Comparison of ENCODE assay signal across 31 cellular contexts in genomic region chr7:3994764-3995163, GRCh38.
"Had no signal": no experiment of that assay in that cellular context is flagged by ENCODE, and none has a peak within 500 bp of the region (broad histone marks: within the 10 kb centered on the region; RNA-seq: fewer than 3 reads in every experiment).

No MANE protein-coding gene starts in this region.

- H3K27ac Mint-ChIP-seq: activated B cell treated with CpG ODN at 0.5 μM for 24 hours; activated CD4-positive, alpha-beta memory T cell treated with anti-CD3 and anti-CD28 coated beads for 36 hours; activated CD4-positive, alpha-beta T cell treated with anti-CD3 and anti-CD28 coated beads, Interleukin-2, amount 10 ng/mL, durations not matched to agents 7 days and 5 days; activated CD8-positive, alpha-beta T cell treated with anti-CD3 and anti-CD28 coated beads for 36 hours; activated naive CD4-positive, alpha-beta T cell treated with anti-CD3 and anti-CD28 coated beads for 36 hours; activated naive CD4-positive, alpha-beta T cell treated with anti-CD3 and anti-CD28 coated beads, Interleukin-2, amount 50 U/mL, for 72 hours; activated naive CD8-positive, alpha-beta T cell treated with anti-CD3 and anti-CD28 coated beads for 36 hours; activated T-cell treated with anti-CD3 and anti-CD28 coated beads, Interleukin-2, amount 50 U/mL, for 72 hours; activated T-helper 1 cell treated with anti-CD3 and anti-CD28 coated beads, Interleukin-12 subunit alpha, Interleukin-12 subunit beta, Interleukin-2, Interleukin-4 antibody, amounts not matched to agents 30 ng/mL and 10 ng/mL and 1 ng/mL, durations not matched to agents 14 hours and 24 hours and 36 hours; activated T-helper 17 cell treated with anti-CD3 and anti-CD28 coated beads, Interleukin-2, amount 50 U/mL, for 72 hours; T-cell; T-helper 17 cell had no signal

- H3K27me3 ChIP-seq: body of pancreas, brain microvascular endothelial cell, breast epithelium had no signal

- H3K4me1 Mint-ChIP-seq: activated B cell treated with CpG ODN at 0.5 μM for 24 hours; activated CD4-positive, alpha-beta T cell treated with anti-CD3 and anti-CD28 coated beads, Interleukin-2, amount 10 ng/mL, durations not matched to agents 7 days and 5 days; activated naive CD8-positive, alpha-beta T cell treated with anti-CD3 and anti-CD28 coated beads for 36 hours; activated T-helper 17 cell treated with anti-CD3 and anti-CD28 coated beads, Interleukin-2, amount 50 U/mL, for 72 hours; T-cell had no signal

- H3K9me3 Mint-ChIP-seq: activated B cell treated with CpG ODN at 0.5 μM for 24 hours; activated CD4-positive, alpha-beta memory T cell treated with anti-CD3 and anti-CD28 coated beads for 36 hours; activated CD4-positive, alpha-beta T cell treated with anti-CD3 and anti-CD28 coated beads, Interleukin-2, amount 10 ng/mL, durations not matched to agents 7 days and 5 days; activated CD8-positive, alpha-beta T cell treated with anti-CD3 and anti-CD28 coated beads for 36 hours; activated naive CD4-positive, alpha-beta T cell treated with anti-CD3 and anti-CD28 coated beads for 36 hours; activated naive CD4-positive, alpha-beta T cell treated with anti-CD3 and anti-CD28 coated beads, Interleukin-2, amount 50 U/mL, for 72 hours; activated naive CD8-positive, alpha-beta T cell treated with anti-CD3 and anti-CD28 coated beads for 36 hours; activated T-cell treated with anti-CD3 and anti-CD28 coated beads, Interleukin-2, amount 50 U/mL, for 4 hours; activated T-cell treated with anti-CD3 and anti-CD28 coated beads, Interleukin-2, amount 50 U/mL, for 72 hours; activated T-helper 1 cell treated with anti-CD3 and anti-CD28 coated beads, Interleukin-12 subunit alpha, Interleukin-12 subunit beta, Interleukin-2, Interleukin-4 antibody, amounts not matched to agents 30 ng/mL and 10 ng/mL and 1 ng/mL, durations not matched to agents 14 hours and 24 hours and 36 hours; activated T-helper 17 cell treated with anti-CD3 and anti-CD28 coated beads, Interleukin-2, amount 50 U/mL, for 72 hours; T-cell had no signal

- H3K4me1 ChIP-seq: adrenal gland, body of pancreas, breast epithelium had no signal

- H3K27ac ChIP-seq: adrenal gland, body of pancreas, brain microvascular endothelial cell, breast epithelium, VCaP had no signal

- H3K36me3 Mint-ChIP-seq: activated CD4-positive, alpha-beta memory T cell treated with anti-CD3 and anti-CD28 coated beads for 36 hours; activated naive CD4-positive, alpha-beta T cell treated with anti-CD3 and anti-CD28 coated beads, Interleukin-2, amount 50 U/mL, for 72 hours; activated naive CD8-positive, alpha-beta T cell treated with anti-CD3 and anti-CD28 coated beads for 36 hours; T-cell had no signal

- DNase-seq: activated B cell treated with CpG ODN at 0.5 μM for 24 hours; activated CD4-positive, alpha-beta T cell treated with anti-CD3 and anti-CD28 coated beads for 4 hours; activated CD4-positive, alpha-beta T cell treated with anti-CD3 and anti-CD28 coated beads, Interleukin-2, amount 10 ng/mL, durations not matched to agents 7 days and 5 days; activated CD4-positive, alpha-beta T cell treated with anti-CD3 and anti-CD28 coated beads, Interleukin-2, amount 50 U/mL, for 4 hours; activated CD4-positive, CD25-positive, alpha-beta regulatory T cell treated with anti-CD3 and anti-CD28 coated beads, Interleukin-2, amount 50 U/mL, for 72 hours; activated CD8-positive, alpha-beta memory T cell treated with anti-CD3 and anti-CD28 coated beads, Interleukin-2, amount 50 U/mL, for 4 hours; activated effector memory CD4-positive, alpha-beta T cell treated with anti-CD3 and anti-CD28 coated beads, Interleukin-2, amount 50 U/mL, for 16 hours; activated gamma-delta T cell treated with Interleukin-2 at 50 U/mL for 16 hours; activated naive CD4-positive, alpha-beta T cell; activated naive CD4-positive, alpha-beta T cell treated with anti-CD3 and anti-CD28 coated beads, Interleukin-2, amount 50 U/mL, for 16 hours; activated T-cell treated with anti-CD3 and anti-CD28 coated beads for 4 hours; activated T-cell treated with anti-CD3 and anti-CD28 coated beads, Interleukin-2, amount 50 U/mL, for 1 hour; activated T-cell treated with anti-CD3 and anti-CD28 coated beads, Interleukin-2, amount 50 U/mL, for 4 hours; adrenal gland; amniotic stem cell; body of pancreas; brain microvascular endothelial cell; central memory CD4-positive, alpha-beta T cell; T-cell; T-helper 17 cell; T-helper 9 cell had no signal

- H3K27me3 Mint-ChIP-seq: activated CD4-positive, alpha-beta T cell treated with anti-CD3 and anti-CD28 coated beads, Interleukin-2, amount 10 ng/mL, durations not matched to agents 7 days and 5 days; activated CD8-positive, alpha-beta T cell treated with anti-CD3 and anti-CD28 coated beads for 36 hours; activated naive CD8-positive, alpha-beta T cell treated with anti-CD3 and anti-CD28 coated beads for 36 hours had no signal

- H3K4me3 Mint-ChIP-seq: activated B cell treated with CpG ODN at 0.5 μM for 24 hours; activated CD4-positive, alpha-beta memory T cell treated with anti-CD3 and anti-CD28 coated beads for 36 hours; activated CD4-positive, alpha-beta T cell treated with anti-CD3 and anti-CD28 coated beads, Interleukin-2, amount 10 ng/mL, durations not matched to agents 7 days and 5 days; activated CD8-positive, alpha-beta T cell treated with anti-CD3 and anti-CD28 coated beads for 36 hours; activated naive CD4-positive, alpha-beta T cell treated with anti-CD3 and anti-CD28 coated beads for 36 hours; activated naive CD8-positive, alpha-beta T cell treated with anti-CD3 and anti-CD28 coated beads for 36 hours; activated T-cell treated with anti-CD3 and anti-CD28 coated beads, Interleukin-2, amount 50 U/mL, for 4 hours; activated T-cell treated with anti-CD3 and anti-CD28 coated beads, Interleukin-2, amount 50 U/mL, for 72 hours; activated T-helper 1 cell treated with anti-CD3 and anti-CD28 coated beads, Interleukin-12 subunit alpha, Interleukin-12 subunit beta, Interleukin-2, Interleukin-4 antibody, amounts not matched to agents 30 ng/mL and 10 ng/mL and 1 ng/mL, durations not matched to agents 14 hours and 24 hours and 36 hours; activated T-helper 17 cell treated with anti-CD3 and anti-CD28 coated beads, Interleukin-2, amount 50 U/mL, for 72 hours; T-cell; T-helper 17 cell had no signal

- H3K9me3 ChIP-seq: adrenal gland, body of pancreas, breast epithelium had no signal

- ATAC-seq: activated naive CD4-positive, alpha-beta T cell treated with anti-CD3 and anti-CD28 coated beads, Interleukin-2, amount 50 U/mL, for 72 hours; activated T-helper 17 cell treated with anti-CD3 and anti-CD28 coated beads, Interleukin-2, amount 50 U/mL, for 72 hours; body of pancreas; T-cell had no signal
